19 cellular contexts compared by ENCODE assay signal in the genomic region with DNA sequence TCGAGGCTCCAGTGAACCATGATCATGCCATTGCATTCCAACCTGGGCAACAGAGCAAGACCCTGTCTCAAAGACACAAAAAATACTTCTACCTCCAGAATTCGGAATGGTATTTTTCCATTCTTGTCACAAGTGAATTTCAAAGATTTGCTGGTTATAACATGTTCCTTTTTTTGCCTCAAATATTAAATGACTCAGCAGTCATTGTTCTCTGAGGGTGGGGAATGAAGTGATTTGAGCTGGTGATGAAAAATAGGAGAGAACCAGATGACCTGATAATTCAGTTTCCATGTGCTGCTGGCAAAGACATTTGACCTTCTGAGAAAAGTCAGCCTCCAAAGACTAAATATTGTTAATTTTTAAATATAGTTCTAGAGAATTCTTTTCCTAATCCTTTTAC.
"Had no signal": no experiment of that assay in that cellular context is flagged by ENCODE, and none has a peak within 500 bp of the region (broad histone marks: within the 10 kb centered on the region; RNA-seq: fewer than 3 reads in every experiment).

No MANE protein-coding gene starts in this region.

- ATAC-seq: left colon; mucosa of descending colon; natural killer cell treated with Interleukin-12 subunit alpha and Interleukin-12 subunit beta and Interleukin-15 and Interleukin-18, amount 100 ng/mL, for 72 hours; pancreas; stimulated activated memory B cell treated with anti-CD40 and anti-IgM and Interleukin-4, amounts not matched to agents 10 μg/mL and 1 μg/mL and 100 μg/mL, for 72 hours; stimulated activated naive CD8-positive, alpha-beta T cell treated with anti-CD3 and anti-CD28 coated beads, Interleukin-15, Interleukin-2, amounts not matched to agents 100 U/mL and 50 U/mL, for 24 hours had no signal

- DNase-seq: cerebellar nuclear complex; cortex of kidney; kidney glomerular epithelial cell; left colon; left ventricle myocardium inferior; mucosa of descending colon; naive B cell; pancreas; spleen; stimulated activated CD4-positive, alpha-beta T cell treated with anti-CD3 and anti-CD28 coated beads, Interleukin-4, amount 100 ng/mL, for 4 hours; stimulated activated naive CD8-positive, alpha-beta T cell treated with anti-CD3 and anti-CD28 coated beads, Interleukin-15, Interleukin-2, amounts not matched to agents 100 U/mL and 50 U/mL, for 24 hours; substantia nigra; testis; tibial artery had no signal

- H3K27ac ChIP-seq: left ventricle myocardium inferior, neutrophil, pancreas, skin epidermis, spleen, testis, tibial artery had no signal

- H3K4me1 ChIP-seq: right atrium auricular region, spleen had no signal

- H3K27me3 ChIP-seq: neutrophil, pancreas, right atrium auricular region, spleen, testis, tibial artery had no signal
